In the genomic region with DNA sequence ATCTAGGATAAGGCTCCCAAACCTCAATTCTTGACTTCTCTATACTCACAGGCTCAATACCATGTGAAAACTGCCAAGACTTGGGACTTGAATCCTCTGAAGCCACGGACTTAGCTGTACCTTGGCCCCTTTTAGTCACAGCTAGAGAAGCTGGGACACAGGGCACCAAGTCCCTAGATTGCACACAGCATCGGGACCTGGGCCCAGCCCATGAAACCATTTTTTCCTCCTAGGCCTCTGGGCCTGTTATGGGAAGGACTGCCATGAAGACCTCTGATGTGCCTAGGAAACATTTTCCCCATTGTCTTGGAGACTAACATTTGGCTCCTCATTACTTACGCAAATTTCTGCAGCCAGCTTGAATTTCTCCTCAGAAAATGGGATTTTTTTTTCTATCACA, we compare ENCODE assay signal across 24 cellular contexts.
DNase-seq lines count a peak whose midpoint lies in the region; ATAC-seq, FAIRE-seq and TF ChIP-seq lines count a peak whose summit lies in the region.
"Had no signal": no experiment of that assay in that cellular context is flagged by ENCODE, and none has a peak within 500 bp of the region (broad histone marks: within the 10 kb centered on the region; RNA-seq: fewer than 3 reads in every experiment).

No MANE protein-coding gene starts in this region.

- H3K4me1 ChIP-seq in A549 (no peaks in the 10 kb centered on the region), HEK293 (ENCODE audit: control insufficient read depth, insufficient read depth, low read length) (no peaks in the 10 kb centered on the region), endodermal cell (ENCODE audit: control insufficient read depth, insufficient read depth, low read length) (no peaks in the 10 kb centered on the region)
- H3K4me1 ChIP-seq: BLaER1 treated with 17β-estradiol and CSF1 and Interleukin-3, amounts not matched to agents 10 nM and 100 nM; Caco-2 had no signal

- H3K9me3 Mint-ChIP-seq in endodermal cell: peaks cover 40% of the 10 kb centered on the region

- DNase-seq in A549 (ENCODE audit: low read depth in 1 of 2, low spot score in 1 of 2) (no peak), endodermal cell (no peak), ecto neural progenitor cell (ENCODE audit: low spot score) (no peak), DMS 273 treated with DMSO at 0.1 percent for 48 hours (lab: John Stamatoyannopoulos, UW) (no peak), NCI-H2227 (lab: John Stamatoyannopoulos, UW; ENCODE audit: unreplicated experiment) (no peak)
- DNase-seq: 8988T; AML-193; Caco-2; Calu3; CD4-positive, alpha-beta T cell; CD8-positive, alpha-beta T cell; DMS153; DMS79; DND-41; EL; GDM1 had no signal

- CTCF ChIA-PET in A549 (lab: Yijun Ruan, JAX): no interaction called here
- CTCF ChIA-PET in HEK293 (lab: Yijun Ruan, JAX): no interaction called here

- no peaks in the 10 kb centered on the region for H3K27me3 ChIP-seq in endodermal cell (ENCODE audit: control insufficient read depth, insufficient read depth, low read length, poor library complexity, severe bottlenecking)
- H3K27me3 ChIP-seq: BLaER1 treated with 17β-estradiol and CSF1 and Interleukin-3, amounts not matched to agents 10 nM and 100 nM had no signal

- H3K9me3 ChIP-seq in A549 (peaks cover 10% of the 10 kb centered on the region; the same call in 1 of the 3 replicates), HEK293 (ENCODE audit: control insufficient read depth, insufficient read depth, low read depth, low read length) (no peaks in the 10 kb centered on the region), endodermal cell (ENCODE audit: control insufficient read depth, low read length) (peaks cover 33% of the 10 kb centered on the region)

- H3K4me3 Mint-ChIP-seq in endodermal cell: no peak overlapping the region
- H3K4me3 Mint-ChIP-seq: B cell; CD4-positive, alpha-beta T cell; CD8-positive, alpha-beta T cell had no signal

- no peak overlapping the region for H3K27ac Mint-ChIP-seq in endodermal cell
- H3K27ac Mint-ChIP-seq: B cell; CD4-positive, alpha-beta T cell; CD8-positive, alpha-beta T cell had no signal

- 4% methylated on average over 3 of the region's 3 CpGs for WGBS in A549 (ENCODE audit: missing lambda C conversion rate)
- 79 to 81% methylated on average over 3 of the region's 3 CpGs for WGBS in endodermal cell (ENCODE audit: insufficient coverage in 1 of 2, insufficient read length in 1 of 2), 2 experiments

- no peak overlapping the region for H3K9ac ChIP-seq in endodermal cell (ENCODE audit: extremely low read depth, low read length, poor library complexity, severe bottlenecking)
- H3K9ac ChIP-seq: BLaER1 treated with 17β-estradiol and CSF1 and Interleukin-3, amounts not matched to agents 10 nM and 100 nM had no signal

- no peak for TF ChIP-seq RAD21 in A549 (conservative IDR thresholded peaks at IDR 0.05 in 1 of 2, IDR thresholded peaks at IDR 0.05 in 1 of 2)

- H3K4me3 ChIP-seq in A549: no peak overlapping the region
- H3K4me3 ChIP-seq in HEK293 (ENCODE audit: low read depth, low read length): no peak overlapping the region
- peak overlapping the region; percentile 16 for H3K4me3 ChIP-seq in endodermal cell (ENCODE audit: low read length)
- H3K4me3 ChIP-seq: BLaER1 treated with 17β-estradiol and CSF1 and Interleukin-3, amounts not matched to agents 10 nM and 100 nM had no signal

- no peak overlapping the region for H3K27ac ChIP-seq in A549
- no peak overlapping the region for H3K27ac ChIP-seq in HEK293 (ENCODE audit: extremely low read depth, low read depth, low read length)
- H3K27ac ChIP-seq in endodermal cell (ENCODE audit: low read depth, low read length): no peak overlapping the region
- H3K27ac ChIP-seq: BLaER1 treated with 17β-estradiol and CSF1 and Interleukin-3, amounts not matched to agents 10 nM and 100 nM; C4-2B had no signal

- TF ChIP-seq CTCF in A549 (IDR thresholded peaks at IDR 0.05) (no peak), HEK293 (tag by site-specific recombination; IDR thresholded peaks at IDR 0.05) (no peak), endodermal cell (conservative IDR thresholded peaks at IDR 0.05) (no peak)

- no peak for FAIRE-seq in A549 (lab: Jason Lieb, UNC)
- FAIRE-seq: A204.1, D721Med, GM12891, GM19239 had no signal

- no peak for TF ChIP-seq EP300 in A549 (IDR thresholded peaks at IDR 0.05)

- POLR2A ChIA-PET in A549 (lab: Yijun Ruan, JAX): no interaction called here
- POLR2A ChIA-PET in HEK293 (lab: Yijun Ruan, JAX): no interaction called here

- H3K36me3 Mint-ChIP-seq in endodermal cell (ENCODE audit: low read depth): peaks cover 3% of the 10 kb centered on the region
- H3K36me3 Mint-ChIP-seq: CD8-positive, alpha-beta T cell had no signal

- H3K4me1 Mint-ChIP-seq in endodermal cell: no peaks in the 10 kb centered on the region
- H3K4me1 Mint-ChIP-seq: B cell had no signal

- TF ChIP-seq POLR2A in A549 (IDR thresholded peaks at IDR 0.05; ENCODE audit: low read length): no peak

- H3K27me3 Mint-ChIP-seq in endodermal cell (ENCODE audit: insufficient read depth): no peaks in the 10 kb centered on the region
- H3K27me3 Mint-ChIP-seq: B cell; CD4-positive, alpha-beta T cell had no signal

- H3K4me2 ChIP-seq in A549: no peak overlapping the region
- H3K4me2 ChIP-seq: BLaER1 treated with 17β-estradiol and CSF1 and Interleukin-3, amounts not matched to agents 10 nM and 100 nM had no signal

- ATAC-seq in A549: no peak
- ATAC-seq: CD8-positive, alpha-beta T cell had no signal

- no peaks in the 10 kb centered on the region for H3K36me3 ChIP-seq in HEK293 (ENCODE audit: control insufficient read depth in 2 of 2, insufficient read depth in 1 of 2, low read length in 2 of 2)
- H3K36me3 ChIP-seq in endodermal cell (ENCODE audit: control insufficient read depth, insufficient read depth, low read length): no peaks in the 10 kb centered on the region
- H3K36me3 ChIP-seq: BLaER1 treated with 17β-estradiol and CSF1 and Interleukin-3, amounts not matched to agents 10 nM and 100 nM had no signal

TF ChIP-seq in A549, 52 proteins besides CTCF, POLR2A, EP300 and RAD21:
- TF ChIP-seq ZFP36 (IDR thresholded peaks at IDR 0.05; ENCODE audit: borderline replicate concordance, partially characterized antibody): peak; percentile 91
- TF ChIP-seq, protein P1, sequence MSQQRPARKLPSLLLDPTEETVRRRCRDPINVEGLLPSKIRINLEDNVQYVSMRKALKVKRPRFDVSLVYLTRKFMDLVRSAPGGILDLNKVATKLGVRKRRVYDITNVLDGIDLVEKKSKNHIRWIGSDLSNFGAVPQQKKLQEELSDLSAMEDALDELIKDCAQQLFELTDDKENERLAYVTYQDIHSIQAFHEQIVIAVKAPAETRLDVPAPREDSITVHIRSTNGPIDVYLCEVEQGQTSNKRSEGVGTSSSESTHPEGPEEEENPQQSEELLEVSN (IDR thresholded peaks at IDR 0.05; ENCODE audit: borderline replicate concordance, low read depth): no peak

TF ChIP-seq in HEK293, 187 proteins besides CTCF, POLR2A, EP300 and RAD21:
- TF ChIP-seq TRIM28 (IDR thresholded peaks at IDR 0.05; ENCODE audit: borderline replicate concordance, low read length): peak; percentile 75; the same call in 1 of the 2 replicates
- TF ChIP-seq ZNF585B (tag by site-specific recombination; IDR thresholded peaks at IDR 0.05): peak; percentile 84
- TF ChIP-seq ZNF146 (tag by site-specific recombination; IDR thresholded peaks at IDR 0.05): no peak
- TF ChIP-seq ZNF112 (tag by site-specific recombination; IDR thresholded peaks at IDR 0.05): no peak
- TF ChIP-seq ZNF274 (IDR thresholded peaks at IDR 0.05; ENCODE audit: low read length): no peak
- TF ChIP-seq ZNF274 (tag by site-specific recombination; IDR thresholded peaks at IDR 0.05; ENCODE audit: borderline replicate concordance): no peak
- TF ChIP-seq BCL11A (tag by site-specific recombination; IDR thresholded peaks at IDR 0.05; ENCODE audit: low read depth): no peak
- TF ChIP-seq ZNF843 (tag by site-specific recombination; IDR thresholded peaks at IDR 0.05): no peak
- peak; percentile 60 for TF ChIP-seq SETDB1 (IDR thresholded peaks at IDR 0.05; ENCODE audit: insufficient read length, low read length)
